Comparison of ENCODE assay signal across 23 cellular contexts in the genomic region with DNA sequence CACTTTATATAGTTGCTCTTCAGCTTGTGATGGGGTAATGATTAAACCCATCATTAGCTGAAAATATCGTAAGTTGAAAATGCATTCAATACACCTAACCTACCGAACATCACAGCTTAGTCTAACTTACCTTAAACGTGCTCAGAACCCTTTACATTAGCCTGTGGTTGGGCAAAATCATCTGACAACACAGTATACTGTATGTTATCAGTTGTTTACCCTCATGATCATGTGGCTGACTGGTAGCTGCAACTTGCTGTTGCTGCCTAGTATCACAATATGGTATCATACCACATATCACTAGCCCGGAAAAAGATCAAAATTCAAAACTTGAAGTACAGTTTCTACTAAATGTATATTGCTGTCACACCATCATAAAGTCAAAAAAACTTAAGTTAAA.
"Had no signal": no experiment of that assay in that cellular context is flagged by ENCODE, and none has a peak within 500 bp of the region (broad histone marks: within the 10 kb centered on the region; RNA-seq: fewer than 3 reads in every experiment).

No MANE protein-coding gene starts in this region.

- H3K9me3 ChIP-seq: lower lobe of right lung, prostate gland, thyroid gland, upper lobe of right lung had no signal

- H3K27ac ChIP-seq: foreskin keratinocyte, hepatocyte, lower lobe of right lung, prostate gland, thyroid gland, upper lobe of right lung had no signal

- DNase-seq: activated CD4-positive, alpha-beta memory T cell treated with anti-CD3 and anti-CD28 coated beads, Interleukin-2, amount 10 ng/mL, durations not matched to agents 7 days and 5 days; activated CD4-positive, alpha-beta T cell treated with anti-CD3 and anti-CD28 coated beads for 48 hours; activated effector memory CD4-positive, alpha-beta T cell treated with anti-CD3 and anti-CD28 coated beads, Interleukin-2, amount 50 U/mL, for 16 hours; activated naive CD4-positive, alpha-beta T cell treated with anti-CD3 and anti-CD28 coated beads, Interleukin-2, amount 10 ng/mL, durations not matched to agents 7 days and 5 days; activated T-cell treated with anti-CD3 and anti-CD28 coated beads, Interleukin-2, amount 50 U/mL, for 72 hours; amygdala; cerebellar nuclear complex; cortex of kidney; foreskin keratinocyte; glutamatergic neuron; immature natural killer cell; lower lobe of right lung; naive thymus-derived CD8-positive, alpha-beta T cell; stimulated activated CD4-positive, alpha-beta T cell treated with anti-CD3 and anti-CD28 coated beads, Interleukin-4, amount 100 ng/mL, for 1 hour; stimulated activated naive CD4-positive, alpha-beta T cell; T-helper 1 cell; T1000; thyroid gland; upper lobe of right lung had no signal

- H3K4me3 ChIP-seq: hepatocyte, lower lobe of right lung, prostate gland, thyroid gland, upper lobe of right lung had no signal

- H2AFZ ChIP-seq: hepatocyte had no signal

- H3K4me1 ChIP-seq: foreskin keratinocyte, prostate gland, upper lobe of right lung had no signal

- H3K36me3 ChIP-seq: prostate gland, thyroid gland, upper lobe of right lung had no signal

- H3K79me2 ChIP-seq: hepatocyte had no signal

- H3K4me2 ChIP-seq: hepatocyte had no signal

- H3K27me3 ChIP-seq: foreskin keratinocyte, hepatocyte, thyroid gland, upper lobe of right lung had no signal

- H3K27me3 Mint-ChIP-seq: activated CD4-positive, alpha-beta memory T cell treated with anti-CD3 and anti-CD28 coated beads, Interleukin-2, amount 10 ng/mL, durations not matched to agents 7 days and 5 days; activated naive CD4-positive, alpha-beta T cell treated with anti-CD3 and anti-CD28 coated beads, Interleukin-2, amount 10 ng/mL, durations not matched to agents 7 days and 5 days; naive thymus-derived CD8-positive, alpha-beta T cell had no signal

- ATAC-seq: activated T-cell treated with anti-CD3 and anti-CD28 coated beads, Interleukin-2, amount 50 U/mL, for 72 hours; foreskin keratinocyte; left lobe of liver; lower lobe of right lung; upper lobe of right lung; WTC11 had no signal

- H3K9me3 Mint-ChIP-seq: activated T-cell treated with anti-CD3 and anti-CD28 coated beads, Interleukin-2, amount 50 U/mL, for 72 hours; immature natural killer cell had no signal

- H3K4me3 Mint-ChIP-seq: activated CD4-positive, alpha-beta memory T cell treated with anti-CD3 and anti-CD28 coated beads, Interleukin-2, amount 10 ng/mL, durations not matched to agents 7 days and 5 days; activated naive CD4-positive, alpha-beta T cell treated with anti-CD3 and anti-CD28 coated beads, Interleukin-2, amount 10 ng/mL, durations not matched to agents 7 days and 5 days; WTC11 had no signal

- H3K27ac Mint-ChIP-seq: activated CD4-positive, alpha-beta memory T cell treated with anti-CD3 and anti-CD28 coated beads, Interleukin-2, amount 10 ng/mL, durations not matched to agents 7 days and 5 days; activated naive CD4-positive, alpha-beta T cell treated with anti-CD3 and anti-CD28 coated beads, Interleukin-2, amount 10 ng/mL, durations not matched to agents 7 days and 5 days; activated T-cell treated with anti-CD3 and anti-CD28 coated beads, Interleukin-2, amount 50 U/mL, for 72 hours; WTC11 had no signal
